ENCODE assay signal across 21 cellular contexts in the genomic region with DNA sequence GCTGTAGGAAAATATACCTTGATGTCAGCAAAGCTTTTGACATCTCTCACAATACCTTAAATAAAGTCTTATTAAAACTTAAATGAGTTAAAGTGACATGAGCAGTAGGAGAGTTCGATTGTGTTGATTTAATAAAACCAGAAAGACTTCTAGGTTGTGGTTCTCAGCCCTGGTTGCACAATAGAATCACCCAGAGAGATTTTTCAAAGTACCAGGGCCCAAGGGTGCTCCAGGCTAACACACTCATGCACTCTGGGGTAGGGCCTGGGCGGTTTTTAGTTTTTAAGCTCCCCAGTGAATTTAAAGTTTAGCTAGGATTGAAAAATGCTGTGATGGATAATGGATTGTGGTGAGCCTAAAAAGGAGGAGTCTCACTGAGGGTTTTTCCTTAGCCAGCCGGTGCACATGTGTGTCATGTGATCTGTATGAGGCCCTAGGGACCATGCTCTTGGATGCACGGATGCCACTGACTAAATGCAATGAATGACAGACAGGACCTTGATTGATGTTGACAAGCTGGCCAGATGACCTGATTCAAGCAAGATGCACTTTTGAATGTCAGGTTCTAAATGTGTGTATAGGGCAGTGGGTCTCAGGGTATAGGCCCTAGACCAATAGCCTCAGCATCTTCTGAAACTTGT.
DNase-seq lines count a peak whose midpoint lies in the region; ATAC-seq and TF ChIP-seq lines count a peak whose summit lies in the region.
"Had no signal": no experiment of that assay in that cellular context is flagged by ENCODE, and none has a peak within 500 bp of the region (broad histone marks: within the 10 kb centered on the region; RNA-seq: fewer than 3 reads in every experiment).

No MANE protein-coding gene starts in this region.

- WGBS in smooth muscle cell (ENCODE audit: low lambda C conversion rate) = 73% methylated on average over 4 of the region's 4 CpGs

- peak overlapping the region; percentile 71 for H3K27ac ChIP-seq in smooth muscle cell (ENCODE audit: low read depth)
- H3K27ac ChIP-seq: dorsolateral prefrontal cortex had no signal

- H2AFZ ChIP-seq in smooth muscle cell (ENCODE audit: low read depth) = no peak overlapping the region

- no peaks in the 10 kb centered on the region for H3K4me1 ChIP-seq in smooth muscle cell (ENCODE audit: low read depth)

- no peak for TF ChIP-seq CTCF in fibroblast of the aortic adventitia (IDR thresholded peaks at IDR 0.05; ENCODE audit: insufficient read depth, low read length)
- no peak for TF ChIP-seq CTCF in smooth muscle cell (IDR thresholded peaks at IDR 0.05; ENCODE audit: borderline replicate concordance, insufficient read depth, poor library complexity, severe bottlenecking)

- H3K9ac ChIP-seq in smooth muscle cell (ENCODE audit: low read depth) = peak overlapping the region; percentile 41

- peak; percentile 8 for ATAC-seq in HG02759 (IDR thresholded peaks at IDR 0.05; ENCODE audit: unreplicated experiment)
- no peak for ATAC-seq in HG02610 (IDR thresholded peaks at IDR 0.05; ENCODE audit: unreplicated experiment)
- ATAC-seq: activated naive CD8-positive, alpha-beta T cell treated with anti-CD3 and anti-CD28 coated beads, Interleukin-2, amount 50 U/mL, for 24 hours; HCT116; stimulated activated naive CD8-positive, alpha-beta T cell treated with anti-CD3 and anti-CD28 coated beads, Interleukin-15, Interleukin-2, amounts not matched to agents 100 U/mL and 50 U/mL, for 24 hours had no signal

- H3K79me2 ChIP-seq in smooth muscle cell (ENCODE audit: low read depth) = no peaks in the 10 kb centered on the region

- in situ Hi-C loops in SK-MEL-5 (cut with HindIII; ENCODE audit: low pct_unique_long_range_greater_than_20kb, low sequenced_read_pairs) = no loop called here

- no peaks in the 10 kb centered on the region for H3K27me3 ChIP-seq in smooth muscle cell (ENCODE audit: low read depth)
- H3K27me3 ChIP-seq: dorsolateral prefrontal cortex, transverse colon had no signal

- no peaks in the 10 kb centered on the region for H3K9me3 ChIP-seq in smooth muscle cell (replicated peaks; ENCODE audit: low read depth)
- H3K9me3 ChIP-seq: transverse colon had no signal

- no peaks in the 10 kb centered on the region for H4K20me1 ChIP-seq in smooth muscle cell (ENCODE audit: low read depth)

- no peaks in the 10 kb centered on the region for H3K36me3 ChIP-seq in smooth muscle cell (ENCODE audit: low read depth)
- H3K36me3 ChIP-seq: transverse colon had no signal

- H3F3A ChIP-seq in smooth muscle cell (ENCODE audit: low read depth) = peaks cover 13% of the 10 kb centered on the region

- H3K4me3 ChIP-seq in fibroblast of the aortic adventitia (ENCODE audit: low read depth, low read length) (no peak overlapping the region), smooth muscle cell (no peak overlapping the region)
- H3K4me3 ChIP-seq: dorsolateral prefrontal cortex, transverse colon had no signal

- peak; percentile 11 for DNase-seq in SK-MEL-5 (ENCODE audit: low read depth, low spot score)
- peak; percentile 49 for DNase-seq in fibroblast of the aortic adventitia (ENCODE audit: low read depth)
- no peak for DNase-seq in smooth muscle cell (lab: John Stamatoyannopoulos, UW; ENCODE audit: unreplicated experiment)
- DNase-seq in HCEC 1CT = no peak
- no peak for DNase-seq in cerebellar nuclear complex (lab: John Stamatoyannopoulos, UW)
- DNase-seq: activated CD4-positive, alpha-beta T cell treated with anti-CD3 and anti-CD28 coated beads for 48 hours; activated naive CD8-positive, alpha-beta T cell treated with anti-CD3 and anti-CD28 coated beads, Interleukin-2, amount 50 U/mL, for 24 hours; AML-193; COR-L47; dorsolateral prefrontal cortex; left colon; NCI-H1417 treated with DMSO at 0.1 percent for 48 hours; NCI-H345; SHP77; stimulated activated CD4-positive, alpha-beta T cell treated with anti-CD3 and anti-CD28 coated beads, Interleukin-2, amount 100 ng/mL, for 24 hours; stimulated activated naive CD8-positive, alpha-beta T cell treated with anti-CD3 and anti-CD28 coated beads, Interleukin-15, Interleukin-2, amounts not matched to agents 100 U/mL and 50 U/mL, for 24 hours; T-helper 1 cell; transverse colon had no signal

- peak overlapping the region; percentile 56 for H3K4me2 ChIP-seq in smooth muscle cell

Comparison
In these comparisons a context has a peak if more than half of its experiments do, and no peak if none do; other contexts are left out.
1. DNase-seq: peak in SK-MEL-5 (single experiment) and fibroblast of the aortic adventitia (single experiment); none in smooth muscle cell (single experiment), HCEC 1CT (single experiment) and cerebellar nuclear complex (0 of 2).